Comparison of ENCODE assay signal across 8 cellular contexts in the genomic region with DNA sequence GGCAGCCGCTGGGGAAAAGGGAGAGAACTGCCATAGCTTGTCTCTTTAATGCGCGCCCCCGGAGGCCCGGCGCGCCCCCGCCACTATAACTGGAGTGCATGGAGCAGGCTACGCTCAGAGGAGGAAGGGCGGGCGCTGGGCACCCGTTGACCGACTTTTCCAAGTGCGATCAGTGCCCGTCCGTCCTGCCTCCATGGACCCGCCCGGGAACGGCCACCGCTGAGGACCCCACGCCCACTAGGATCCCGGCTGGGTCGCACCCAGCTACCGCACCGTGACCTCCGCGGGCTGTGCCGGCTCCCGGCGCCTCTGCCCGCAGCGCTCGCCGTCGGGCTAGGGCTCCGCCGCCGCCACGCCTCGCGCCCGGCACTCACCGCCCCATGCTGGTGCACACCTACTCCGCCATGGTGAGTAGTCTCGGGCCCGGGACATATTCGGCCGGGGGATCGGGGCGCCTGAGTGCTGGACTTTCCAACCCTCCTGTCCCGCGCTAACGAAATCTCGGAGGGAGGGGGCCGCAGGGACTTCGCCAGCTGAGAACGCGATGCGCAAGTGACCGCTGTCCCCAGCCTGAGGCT. TPM values are rescaled to one million over a fixed set of nuclear protein-coding genes. Genes with fewer than 3 reads are reported as not detected.
A peak's percentile ranks its signal among the peaks of the same experiment; 100 is the strongest.
DNase-seq lines count a peak whose midpoint lies in the region; ATAC-seq, FAIRE-seq and TF ChIP-seq lines count a peak whose summit lies in the region.

TFAP2E (plus strand) TSS at position 117 of the 578 bp plus-strand sequence; CDS start at position 381, 264 bp downstream.

- TF ChIP-seq CTCF in astrocyte (IDR thresholded peaks at IDR 0.05; ENCODE audit: insufficient read depth, low read depth, low read length): no peak
- TF ChIP-seq CTCF in prostate gland (IDR thresholded peaks at IDR 0.05): no peak

- no peaks in the 10 kb centered on the region for H3K79me2 ChIP-seq in astrocyte (ENCODE audit: insufficient read depth, low read length)

- peaks cover 4% of the 10 kb centered on the region for H3K36me3 Mint-ChIP-seq in astrocyte (ENCODE audit: low read depth, unreplicated experiment)

- TF ChIP-seq POLR2A in prostate gland (IDR thresholded peaks at IDR 0.05): peak; percentile 45

- H2AFZ ChIP-seq in astrocyte (ENCODE audit: low read depth, low read length): peak within 1 kb of the TSS; percentile 46

- H3K4me3 Mint-ChIP-seq in astrocyte (ENCODE audit: unreplicated experiment): peak within 1 kb of the TSS; percentile 60

- H3K9ac ChIP-seq in astrocyte (ENCODE audit: low read length): no peak within 1 kb of the TSS

- H4K20me1 ChIP-seq in astrocyte (ENCODE audit: insufficient read depth, low read length): peaks cover 30% of the 10 kb centered on the region

- peak within 1 kb of the TSS; percentile 84 for H3K4me2 ChIP-seq in astrocyte (ENCODE audit: low read length)

- H3K9me3 ChIP-seq in astrocyte (ENCODE audit: insufficient read depth, low read depth, low read length) (no peaks in the 10 kb centered on the region), prostate gland (no peaks in the 10 kb centered on the region)

- peaks cover 28% of the 10 kb centered on the region for H3K4me1 Mint-ChIP-seq in astrocyte (ENCODE audit: low read depth, unreplicated experiment)

- H3K27ac ChIP-seq in astrocyte (ENCODE audit: low read depth, low read length) (no peak within 1 kb of the TSS), prostate gland (no peak within 1 kb of the TSS)

- FAIRE-seq in astrocyte (lab: Jason Lieb, UNC): no peak

- H3K4me1 ChIP-seq in astrocyte (ENCODE audit: insufficient read depth, low read length) (peaks cover 13% of the 10 kb centered on the region), prostate gland (replicated peaks) (peaks cover 7% of the 10 kb centered on the region)

- peak; percentile 41 for ATAC-seq in left ventricle myocardium superior
- ATAC-seq in GM21528 (IDR thresholded peaks at IDR 0.05; ENCODE audit: low FRiP score, unreplicated experiment): no peak
- ATAC-seq in HG03039 (IDR thresholded peaks at IDR 0.05; ENCODE audit: unreplicated experiment): no peak

- H3K27ac Mint-ChIP-seq in astrocyte (ENCODE audit: unreplicated experiment): no peak within 1 kb of the TSS

- peak; percentile 62 for DNase-seq in activated effector memory CD4-positive, alpha-beta T cell treated with anti-CD3 and anti-CD28 coated beads, Interleukin-2, amount 50 U/mL, for 16 hours
- DNase-seq in activated effector memory CD4-positive, alpha-beta T cell treated with Interleukin-2 at 50 U/mL for 16 hours: no peak
- DNase-seq in astrocyte (ENCODE audit: low read depth) (no peak), left ventricle myocardium superior (peak; percentile 61), prostate gland (ENCODE audit: low spot score) (peak; percentile 60), mucosa of gallbladder (ENCODE audit: low spot score) (no peak)

- H3K27me3 Mint-ChIP-seq in astrocyte (ENCODE audit: low read depth, unreplicated experiment): peaks cover 55% of the 10 kb centered on the region

- intact Hi-C loops in left ventricle myocardium superior (cut with micrococcal nuclease) (loop anchor here (5.0 to 10.0 kb wide), 2 partner anchors 152 to 209 kb away; no protein-coding TSS in a partner anchor), prostate gland (cut with DNase I) (no loop called here)

- H3K36me3 ChIP-seq in astrocyte (ENCODE audit: insufficient read depth, low read length) (no peaks in the 10 kb centered on the region), prostate gland (no peaks in the 10 kb centered on the region)

- H3K27me3 ChIP-seq in astrocyte (ENCODE audit: insufficient read depth, low read length) (peaks cover 71% of the 10 kb centered on the region), prostate gland (replicated peaks; ENCODE audit: insufficient read depth) (no peaks in the 10 kb centered on the region)

- H3K4me3 ChIP-seq in astrocyte (ENCODE audit: insufficient read depth, low read depth, low read length): peak within 1 kb of the TSS; percentile 43
- H3K4me3 ChIP-seq in prostate gland: peak within 1 kb of the TSS; percentile 36 to 43

- peaks cover 6% of the 10 kb centered on the region for H3K9me3 Mint-ChIP-seq in astrocyte (ENCODE audit: unreplicated experiment)

- WGBS in prostate gland: 8% methylated on average over 22 of the region's 60 CpGs

RNA-seq across cellular contexts. Expression of gene TFAP2E, which starts in this region (rescaled TPM):
- total RNA-seq in astrocyte (0.41 and 0.48 TPM in 2 replicates), left ventricle myocardium superior (0.37 TPM), prostate gland (1 to 10 TPM; 2.0 to 2.2 TPM), mucosa of gallbladder (0.66 TPM)

Comparison
In these comparisons a context has a peak if more than half of its experiments do, and no peak if none do; other contexts are left out.
1. DNase-seq: peak in activated effector memory CD4-positive, alpha-beta T cell treated with anti-CD3 and anti-CD28 coated beads, Interleukin-2, amount 50 U/mL, for 16 hours (single experiment) and prostate gland (single experiment); none in activated effector memory CD4-positive, alpha-beta T cell treated with Interleukin-2 at 50 U/mL for 16 hours (single experiment), astrocyte (single experiment) and mucosa of gallbladder (single experiment).
2. Peak in DNase-seq and ATAC-seq in left ventricle myocardium superior; RNA of the gene not detected or under 1 TPM.